1 cellular context compared by ENCODE assay signal in genomic region chr1:36824390-36824861, GRCh38.
TF ChIP-seq lines count a peak whose summit lies in the region.

No MANE protein-coding gene starts in this region.

TF ChIP-seq in WTC11, 78 proteins besides CTCF, POLR2A, EP300 and RAD21 (continued from another document):
- TF ChIP-seq HMGA2 (CRISPR knock-in tag; IDR thresholded peaks at IDR 0.05) = no peak
- TF ChIP-seq FOXJ3 (CRISPR knock-in tag; IDR thresholded peaks at IDR 0.05; ENCODE audit: borderline replicate concordance) = no peak
- TF ChIP-seq FOXP4 (CRISPR knock-in tag; IDR thresholded peaks at IDR 0.05) = no peak
- TF ChIP-seq CDX4 (CRISPR knock-in tag; IDR thresholded peaks at IDR 0.05; ENCODE audit: borderline replicate concordance) = no peak
- TF ChIP-seq NFATC4 (CRISPR knock-in tag; IDR thresholded peaks at IDR 0.05) = no peak
- no peak for TF ChIP-seq STAT6 (CRISPR knock-in tag; conservative IDR thresholded peaks at IDR 0.05; ENCODE audit: low read depth)
- TF ChIP-seq NR3C1 (CRISPR knock-in tag; conservative IDR thresholded peaks at IDR 0.05; ENCODE audit: low read depth) = no peak
- no peak for TF ChIP-seq ARID4B (CRISPR knock-in tag; IDR thresholded peaks at IDR 0.05; ENCODE audit: borderline replicate concordance)
- TF ChIP-seq NR1H2 (CRISPR knock-in tag; IDR thresholded peaks at IDR 0.05) = no peak
- 0 out of 2 replicates have a peak, but pooled peaks have one; percentile 47 for TF ChIP-seq NFE2L1 (CRISPR knock-in tag; IDR thresholded peaks at IDR 0.05)
